In genomic region chr5:104265531-104266130, GRCh38 we compare ENCODE assay signal across 1 cellular context.
TF ChIP-seq lines count a peak whose summit lies in the region.

No MANE protein-coding gene starts in this region.

TF ChIP-seq in H1, 55 proteins besides CTCF, POLR2A, EP300 and RAD21:
- TF ChIP-seq CREB1 (IDR thresholded peaks at IDR 0.05) (no peak), NRF1 (IDR thresholded peaks at IDR 0.05; ENCODE audit: low read depth, low read length) (no peak), NANOG (IDR thresholded peaks at IDR 0.05; ENCODE audit: insufficient read depth, low read depth, low read length, poor library complexity, severe bottlenecking) (no peak), CBX8 (IDR thresholded peaks at IDR 0.05; ENCODE audit: borderline replicate concordance, low read depth, low read length) (no peak), CBX5 (IDR thresholded peaks at IDR 0.05; ENCODE audit: low read depth, low read length) (no peak), CHD1 (IDR thresholded peaks at IDR 0.05; ENCODE audit: low read depth, low read length) (no peak), FOSL1 (IDR thresholded peaks at IDR 0.05; ENCODE audit: insufficient read depth, low read depth, low read length) (no peak), SUZ12 (IDR thresholded peaks at IDR 0.05; ENCODE audit: low read length) (no peak), JUND (IDR thresholded peaks at IDR 0.05; ENCODE audit: low read length) (no peak), TAF7 (optimal IDR thresholded peaks at IDR 0.05; ENCODE audit: borderline replicate concordance, low read depth, low read length) (no peak), HDAC2 (IDR thresholded peaks at IDR 0.05; ENCODE audit: borderline replicate concordance in 1 of 2, low read depth in 2 of 2, low read length in 2 of 2) (no peak), JUN (IDR thresholded peaks at IDR 0.05; ENCODE audit: low read depth, low read length) (no peak), MAFK (IDR thresholded peaks at IDR 0.05; ENCODE audit: low read depth, low read length) (no peak), BACH1 (IDR thresholded peaks at IDR 0.05; ENCODE audit: low read length) (no peak), POLR2AphosphoS5 (IDR thresholded peaks at IDR 0.05; ENCODE audit: low read depth, low read length) (no peak), YY1 (IDR thresholded peaks at IDR 0.05; ENCODE audit: low read depth, low read length) (no peak), TEAD4 (IDR thresholded peaks at IDR 0.05; ENCODE audit: low read depth, low read length) (no peak)
